In the genomic region with DNA sequence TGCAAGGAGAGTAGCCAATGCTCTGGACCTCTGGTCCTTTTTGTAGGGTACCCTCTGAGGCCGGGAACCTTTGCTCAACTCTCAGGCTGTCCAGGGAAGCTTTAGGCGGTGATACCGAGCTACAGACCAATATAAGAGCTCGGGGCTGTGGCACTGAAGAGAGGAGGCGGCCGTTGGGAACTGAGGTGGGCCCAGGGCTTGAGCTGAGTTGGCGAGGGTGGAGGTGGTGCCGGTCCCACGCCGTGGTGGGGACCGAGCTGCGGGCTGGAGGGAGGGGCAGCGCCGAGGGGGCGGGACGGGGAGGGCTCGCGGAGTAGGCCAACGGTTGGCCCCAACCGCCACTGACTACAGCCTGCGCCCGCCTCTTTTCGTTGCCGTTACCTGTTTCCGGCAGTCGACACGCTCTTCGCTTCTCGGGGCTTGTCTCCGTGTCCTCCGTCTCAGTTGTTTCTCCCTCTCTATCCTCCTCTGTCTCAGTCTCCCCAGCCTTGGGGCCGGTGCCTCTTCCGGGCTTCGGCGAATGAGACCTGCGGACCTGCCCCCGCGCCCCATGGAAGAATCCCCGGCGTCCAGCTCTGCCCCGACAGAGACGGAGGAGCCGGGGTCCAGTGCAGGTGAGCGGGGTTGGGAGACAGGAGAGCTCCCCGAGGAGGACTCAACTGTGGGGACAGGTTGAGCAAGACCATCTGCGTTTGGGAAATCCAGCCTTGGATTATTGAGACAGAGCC, we compare ENCODE assay signal across 1 cellular context.
TF ChIP-seq lines count a peak whose summit lies in the region.

A gene with protein sequence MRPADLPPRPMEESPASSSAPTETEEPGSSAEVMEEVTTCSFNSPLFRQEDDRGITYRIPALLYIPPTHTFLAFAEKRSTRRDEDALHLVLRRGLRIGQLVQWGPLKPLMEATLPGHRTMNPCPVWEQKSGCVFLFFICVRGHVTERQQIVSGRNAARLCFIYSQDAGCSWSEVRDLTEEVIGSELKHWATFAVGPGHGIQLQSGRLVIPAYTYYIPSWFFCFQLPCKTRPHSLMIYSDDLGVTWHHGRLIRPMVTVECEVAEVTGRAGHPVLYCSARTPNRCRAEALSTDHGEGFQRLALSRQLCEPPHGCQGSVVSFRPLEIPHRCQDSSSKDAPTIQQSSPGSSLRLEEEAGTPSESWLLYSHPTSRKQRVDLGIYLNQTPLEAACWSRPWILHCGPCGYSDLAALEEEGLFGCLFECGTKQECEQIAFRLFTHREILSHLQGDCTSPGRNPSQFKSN (plus strand): TSS at position 393 of the 728 bp plus-strand sequence. CDS start 128 bp downstream, at position 521.

TF ChIP-seq in HepG2, 621 proteins besides CTCF, POLR2A, EP300 and RAD21 (continued from another document):
- no peak for TF ChIP-seq ZNF407 (CRISPR knock-in tag; IDR thresholded peaks at IDR 0.05; ENCODE audit: not compliant biosample characterization)
- TF ChIP-seq ZNF747 (CRISPR knock-in tag; IDR thresholded peaks at IDR 0.05; ENCODE audit: borderline replicate concordance), result peak; percentile 63
- no peak for TF ChIP-seq ATRX (CRISPR knock-in tag; IDR thresholded peaks at IDR 0.05; ENCODE audit: borderline replicate concordance)
- TF ChIP-seq TBP (CRISPR knock-in tag; IDR thresholded peaks at IDR 0.05), result no peak
- TF ChIP-seq, protein P1, sequence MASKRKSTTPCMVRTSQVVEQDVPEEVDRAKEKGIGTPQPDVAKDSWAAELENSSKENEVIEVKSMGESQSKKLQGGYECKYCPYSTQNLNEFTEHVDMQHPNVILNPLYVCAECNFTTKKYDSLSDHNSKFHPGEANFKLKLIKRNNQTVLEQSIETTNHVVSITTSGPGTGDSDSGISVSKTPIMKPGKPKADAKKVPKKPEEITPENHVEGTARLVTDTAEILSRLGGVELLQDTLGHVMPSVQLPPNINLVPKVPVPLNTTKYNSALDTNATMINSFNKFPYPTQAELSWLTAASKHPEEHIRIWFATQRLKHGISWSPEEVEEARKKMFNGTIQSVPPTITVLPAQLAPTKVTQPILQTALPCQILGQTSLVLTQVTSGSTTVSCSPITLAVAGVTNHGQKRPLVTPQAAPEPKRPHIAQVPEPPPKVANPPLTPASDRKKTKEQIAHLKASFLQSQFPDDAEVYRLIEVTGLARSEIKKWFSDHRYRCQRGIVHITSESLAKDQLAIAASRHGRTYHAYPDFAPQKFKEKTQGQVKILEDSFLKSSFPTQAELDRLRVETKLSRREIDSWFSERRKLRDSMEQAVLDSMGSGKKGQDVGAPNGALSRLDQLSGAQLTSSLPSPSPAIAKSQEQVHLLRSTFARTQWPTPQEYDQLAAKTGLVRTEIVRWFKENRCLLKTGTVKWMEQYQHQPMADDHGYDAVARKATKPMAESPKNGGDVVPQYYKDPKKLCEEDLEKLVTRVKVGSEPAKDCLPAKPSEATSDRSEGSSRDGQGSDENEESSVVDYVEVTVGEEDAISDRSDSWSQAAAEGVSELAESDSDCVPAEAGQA (IDR thresholded peaks at IDR 0.05; ENCODE audit: low read depth), result no peak
- TF ChIP-seq, protein P1 (CRISPR knock-in tag; IDR thresholded peaks at IDR 0.05; ENCODE audit: borderline replicate concordance), result no peak
- TF ChIP-seq CREM (IDR thresholded peaks at IDR 0.05), result no peak
- no peak for TF ChIP-seq CREM (CRISPR knock-in tag; IDR thresholded peaks at IDR 0.05)
- peak; percentile 11 for TF ChIP-seq XRCC5 (optimal IDR thresholded peaks at IDR 0.05; ENCODE audit: low read length)
- TF ChIP-seq RBM39 (IDR thresholded peaks at IDR 0.05; ENCODE audit: low read depth, low read length, poor library complexity, severe bottlenecking), result peak; percentile 78
- no peak for TF ChIP-seq SOX5 (CRISPR knock-in tag; IDR thresholded peaks at IDR 0.05; ENCODE audit: borderline replicate concordance)
- peak; percentile 73 for TF ChIP-seq KMT2A (CRISPR knock-in tag; IDR thresholded peaks at IDR 0.05)
- TF ChIP-seq TEF (CRISPR knock-in tag; IDR thresholded peaks at IDR 0.05), result no peak
- TF ChIP-seq, protein P2, sequence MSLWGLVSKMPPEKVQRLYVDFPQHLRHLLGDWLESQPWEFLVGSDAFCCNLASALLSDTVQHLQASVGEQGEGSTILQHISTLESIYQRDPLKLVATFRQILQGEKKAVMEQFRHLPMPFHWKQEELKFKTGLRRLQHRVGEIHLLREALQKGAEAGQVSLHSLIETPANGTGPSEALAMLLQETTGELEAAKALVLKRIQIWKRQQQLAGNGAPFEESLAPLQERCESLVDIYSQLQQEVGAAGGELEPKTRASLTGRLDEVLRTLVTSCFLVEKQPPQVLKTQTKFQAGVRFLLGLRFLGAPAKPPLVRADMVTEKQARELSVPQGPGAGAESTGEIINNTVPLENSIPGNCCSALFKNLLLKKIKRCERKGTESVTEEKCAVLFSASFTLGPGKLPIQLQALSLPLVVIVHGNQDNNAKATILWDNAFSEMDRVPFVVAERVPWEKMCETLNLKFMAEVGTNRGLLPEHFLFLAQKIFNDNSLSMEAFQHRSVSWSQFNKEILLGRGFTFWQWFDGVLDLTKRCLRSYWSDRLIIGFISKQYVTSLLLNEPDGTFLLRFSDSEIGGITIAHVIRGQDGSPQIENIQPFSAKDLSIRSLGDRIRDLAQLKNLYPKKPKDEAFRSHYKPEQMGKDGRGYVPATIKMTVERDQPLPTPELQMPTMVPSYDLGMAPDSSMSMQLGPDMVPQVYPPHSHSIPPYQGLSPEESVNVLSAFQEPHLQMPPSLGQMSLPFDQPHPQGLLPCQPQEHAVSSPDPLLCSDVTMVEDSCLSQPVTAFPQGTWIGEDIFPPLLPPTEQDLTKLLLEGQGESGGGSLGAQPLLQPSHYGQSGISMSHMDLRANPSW (CRISPR knock-in tag; IDR thresholded peaks at IDR 0.05; ENCODE audit: borderline replicate concordance), result no peak
- TF ChIP-seq ZEB1 (IDR thresholded peaks at IDR 0.05; ENCODE audit: insufficient replicate concordance, low read depth), result peak; percentile 17
- TF ChIP-seq NFYC (CRISPR knock-in tag; IDR thresholded peaks at IDR 0.05), result peak; percentile 49; the same call in 1 of the 2 replicates
- TF ChIP-seq JUNB (CRISPR knock-in tag; IDR thresholded peaks at IDR 0.05; ENCODE audit: borderline replicate concordance), result no peak
- TF ChIP-seq PRMT3 (CRISPR knock-in tag; IDR thresholded peaks at IDR 0.05; ENCODE audit: borderline replicate concordance, low read depth), result no peak
- no peak; the same call in 1 of the 2 replicates for TF ChIP-seq KDM5B (CRISPR knock-in tag; IDR thresholded peaks at IDR 0.05; ENCODE audit: borderline replicate concordance)
- TF ChIP-seq THAP11 (CRISPR knock-in tag; IDR thresholded peaks at IDR 0.05), result peak; percentile 75
